In the genomic region with DNA sequence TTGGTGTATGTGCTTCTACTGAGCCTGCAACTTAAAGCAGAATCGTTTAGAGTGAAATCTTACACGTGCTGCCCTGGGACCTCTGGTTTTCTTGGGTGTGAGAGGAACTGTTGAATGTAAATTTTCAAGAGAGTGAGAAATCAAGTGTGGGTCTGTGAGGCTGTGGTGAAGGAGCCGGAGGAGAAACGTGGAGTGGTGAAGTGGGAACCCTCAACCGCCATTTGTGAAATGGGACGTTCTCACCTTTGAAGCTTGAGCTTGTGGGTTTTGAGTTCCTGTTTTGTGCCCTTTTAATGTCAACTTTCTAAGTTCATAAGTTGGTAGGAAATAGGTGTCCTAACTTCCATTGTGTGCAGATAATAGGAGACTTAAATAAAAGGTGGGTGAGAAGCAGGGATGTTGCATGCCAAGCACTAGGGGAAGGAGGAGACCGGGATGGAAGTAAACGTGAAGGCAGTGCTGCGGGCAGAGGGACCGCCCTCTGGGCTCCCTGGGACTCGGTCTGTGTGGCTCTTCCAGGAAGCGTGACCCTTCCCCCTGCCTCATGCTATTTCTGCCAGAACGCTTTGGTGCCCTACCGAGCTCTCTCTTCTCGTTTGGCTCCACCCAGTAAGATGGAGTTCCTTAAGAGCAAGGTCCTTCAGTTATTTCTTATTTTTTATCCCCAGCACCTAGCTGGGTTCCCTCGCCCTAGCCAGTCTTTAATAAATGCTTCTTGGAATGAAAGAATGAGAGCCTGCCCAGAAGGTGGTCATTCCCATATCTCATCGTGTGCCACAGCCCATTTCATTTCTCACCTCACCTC, we compare ENCODE assay signal across 8 cellular contexts. TPM values are rescaled to one million over a fixed set of nuclear protein-coding genes. Genes with fewer than 3 reads are reported as not detected.
A peak's percentile ranks its signal among the peaks of the same experiment; 100 is the strongest.
DNase-seq lines count a peak whose midpoint lies in the region; ATAC-seq, FAIRE-seq and TF ChIP-seq lines count a peak whose summit lies in the region.

No MANE protein-coding gene starts in this region.

- intact Hi-C loops in HepG2 (cut with micrococcal nuclease; ENCODE audit: unreplicated experiment), result no loop called here
- intact Hi-C loops in Right ventricle myocardium superior (cut with DNase I), result no loop called here
- intact Hi-C loops in heart left ventricle (cut with DNase I), result loop anchor here in 1 of 10 donors (5.0 kb wide), 1 partner anchor 35 kb away; no protein-coding TSS in a partner anchor

- H3K27ac ChIP-seq in liver (ENCODE audit: low read depth in 1 of 2, low read length in 2 of 2) (peak overlapping the region; percentile 10 to 20), HepG2 (ENCODE audit: extremely low read length, insufficient read depth, low read length) (no peak overlapping the region), heart left ventricle (peak overlapping the region in 1 of 12 donors; percentile 74)

- H3K4me3 ChIP-seq in liver (ENCODE audit: low read depth in 1 of 3, low read length in 3 of 3) (no peak overlapping the region), HepG2 (replicated peaks in 1 of 3; ENCODE audit: insufficient read depth in 1 of 3, low read depth in 2 of 3, low read length in 3 of 3) (no peak overlapping the region), heart left ventricle (peak overlapping the region in 1 of 12 donors; percentile 9)
- peak overlapping the region; percentile 42 for H3K4me3 ChIP-seq in Jurkat, Clone E6-1 (ENCODE audit: low read length)

- in situ Hi-C loops in HepG2 (cut with HindIII; ENCODE audit: extremely low pct_ligation_motif_present, low pct_unique_long_range_greater_than_20kb), result no loop called here

- no peak overlapping the region for H2AFZ ChIP-seq in HepG2 (ENCODE audit: low read length)

- 82% methylated on average over 17 of the region's 17 CpGs for WGBS in liver
- WGBS in HepG2 (ENCODE audit: low lambda C conversion rate), result 94% methylated on average over 16 of the region's 17 CpGs
- WGBS in heart left ventricle, 4 donors, result 83 to 93% (median 88%) methylated on average over 17 of the region's 17 CpGs

- no peak for FAIRE-seq in HepG2 (lab: Jason Lieb, UNC)

- TF ChIP-seq CTCF in liver (IDR thresholded peaks at IDR 0.05; ENCODE audit: low read depth, low read length, missing input control), result no peak
- TF ChIP-seq CTCF in HepG2 (CRISPR knock-in tag; IDR thresholded peaks at IDR 0.05), result no peak
- no peak for TF ChIP-seq CTCF in heart left ventricle (IDR thresholded peaks at IDR 0.05)

- no peaks in the 10 kb centered on the region for H3K27me3 ChIP-seq in liver (ENCODE audit: control insufficient read depth in 4 of 4, insufficient read depth in 4 of 4, low read length in 3 of 4)
- no peaks in the 10 kb centered on the region for H3K27me3 ChIP-seq in HepG2 (ENCODE audit: control insufficient read depth in 1 of 2, insufficient read depth in 2 of 2, low read length in 2 of 2)
- no peaks in the 10 kb centered on the region for H3K27me3 ChIP-seq in heart left ventricle

- no peaks in the 10 kb centered on the region for H3K79me2 ChIP-seq in HepG2 (ENCODE audit: insufficient read depth, low read length)

- peaks cover 0 to 53% (median 33%) of the 10 kb centered on the region in 4 donors for H3K4me1 ChIP-seq in liver (ENCODE audit: control insufficient read depth in 4 of 4, insufficient read depth in 4 of 4, low read length in 3 of 4)
- H3K4me1 ChIP-seq in HepG2 (ENCODE audit: insufficient read depth, low read length), result peaks cover 30% of the 10 kb centered on the region
- peaks cover 0 to 92% (median 52%) of the 10 kb centered on the region in 12 donors for H3K4me1 ChIP-seq in heart left ventricle

- BruUV-seq in HepG2 (replicated peaks; lab: Mats Ljungman, UMichigan), result no TSS peak

- TF ChIP-seq RAD21 in liver (IDR thresholded peaks at IDR 0.05), result no peak
- no peak for TF ChIP-seq RAD21 in HepG2 (CRISPR knock-in tag; IDR thresholded peaks at IDR 0.05)

- ATAC-seq in HepG2 (no peak), Right ventricle myocardium superior (ENCODE audit: poor library complexity) (no peak), heart left ventricle (no peak)

- no peak for TF ChIP-seq POLR2A in HepG2 (IDR thresholded peaks at IDR 0.05; ENCODE audit: insufficient read depth in 1 of 2, low read depth in 2 of 2, low read length in 2 of 2)
- TF ChIP-seq POLR2A in heart left ventricle (IDR thresholded peaks at IDR 0.05), result no peak

- CTCF ChIA-PET in HepG2 (lab: Yijun Ruan, JAX; ENCODE audit: low intra/inter-chr PET ratio, low total read pairs), result no interaction called here

- no peaks in the 10 kb centered on the region for H3K9me3 ChIP-seq in liver (ENCODE audit: control insufficient read depth in 4 of 4, low read length in 3 of 4)
- H3K9me3 ChIP-seq in HepG2 (ENCODE audit: low read length), result no peaks in the 10 kb centered on the region
- no peaks in the 10 kb centered on the region for H3K9me3 ChIP-seq in heart left ventricle

- no peak for TF ChIP-seq EP300 in HepG2 (IDR thresholded peaks at IDR 0.05; ENCODE audit: low read depth in 2 of 2, low read length in 2 of 2)
- no peak for TF ChIP-seq EP300 in HepG2 (CRISPR knock-in tag; IDR thresholded peaks at IDR 0.05; ENCODE audit: borderline replicate concordance)

- H3K9ac ChIP-seq in liver (ENCODE audit: low read depth in 1 of 2, low read length in 2 of 2) (no peak overlapping the region), HepG2 (ENCODE audit: insufficient read depth, low read depth, low read length) (no peak overlapping the region)

- DNase-seq in HepG2 (ENCODE audit: low spot score) (no peak), NCI-H526 treated with DMSO at 0.1 percent for 48 hours (lab: John Stamatoyannopoulos, UW) (no peak), Right ventricle myocardium superior (no peak), heart left ventricle (no peak)
- peak; percentile 94 for DNase-seq in Jurkat, Clone E6-1 (ENCODE audit: low read depth, low spot score)
- peak; percentile 75 to 79 for DNase-seq in activated T-cell treated with anti-CD3 and anti-CD28 coated beads, Interleukin-2, amount 50 U/mL, for 48 hours
- DNase-seq in stimulated activated CD8-positive, alpha-beta memory T cell treated with anti-CD3 and anti-CD28 coated beads, Interleukin-12 subunit alpha, Interleukin-12 subunit beta, amount 100 ng/mL, for 4 hours (ENCODE audit: low read depth), result peak; percentile 41

- no peaks in the 10 kb centered on the region for H4K20me1 ChIP-seq in HepG2 (ENCODE audit: insufficient read depth, low read length)

- H3K36me3 ChIP-seq in liver (ENCODE audit: control insufficient read depth in 4 of 4, insufficient read depth in 3 of 4, low read depth in 1 of 4, low read length in 3 of 4) (no peaks in the 10 kb centered on the region), HepG2 (replicated peaks in 1 of 2; ENCODE audit: control insufficient read depth in 1 of 2, insufficient read depth in 2 of 2, low read length in 2 of 2) (no peaks in the 10 kb centered on the region; a peak in 1 of 5 replicates), heart left ventricle (no peaks in the 10 kb centered on the region)

- POLR2A ChIA-PET in HepG2 (lab: Yijun Ruan, JAX), result no interaction called here

- no peak overlapping the region for H3K4me2 ChIP-seq in HepG2 (ENCODE audit: low read depth, low read length)

TF ChIP-seq in liver, 16 proteins besides CTCF, POLR2A, EP300 and RAD21 (continues in another document):
- TF ChIP-seq RXRA (IDR thresholded peaks at IDR 0.05) (no peak), HNF4A (conservative IDR thresholded peaks at IDR 0.05) (no peak), YY1 (IDR thresholded peaks at IDR 0.05) (no peak), EGR1 (IDR thresholded peaks at IDR 0.05; ENCODE audit: low read depth in 2 of 2) (no peak), ATF3 (IDR thresholded peaks at IDR 0.05) (no peak), HNF4G (IDR thresholded peaks at IDR 0.05) (no peak)

TF ChIP-seq in HepG2, 621 proteins besides CTCF, POLR2A, EP300 and RAD21 (continues in another document):
- no peak for TF ChIP-seq ATRX (CRISPR knock-in tag; IDR thresholded peaks at IDR 0.05; ENCODE audit: borderline replicate concordance)

RNA-seq across cellular contexts. Expression of gene TMEM131L, which starts 56.0 kb away (rescaled TPM):
- total RNA-seq in liver, result 10 to 100 TPM; 18.7 to 41.3 TPM
- 1 to 10 TPM; 4.9 to 7.2 TPM for polyA plus RNA-seq in liver
- 2.4 and 4.5 TPM in 2 replicates for total RNA-seq in HepG2 (2016; rRNA removed; fragmentation: Illumina TruSeq; extraction: Trizol)
- total RNA-seq in HepG2 (2016; cell fraction: cytosol; rRNA removed; fragmentation: Illumina TruSeq; extraction: Trizol; ENCODE audit: low read depth), result 1.2 and 1.4 TPM in 2 replicates
- total RNA-seq in HepG2 (2016; cell fraction: insoluble cytoplasmic fraction; rRNA removed; fragmentation: Illumina TruSeq; extraction: Trizol), result 2.7 and 4.5 TPM in 2 replicates
- total RNA-seq in HepG2 (2016; cell fraction: membrane; rRNA removed; fragmentation: Illumina TruSeq; extraction: Trizol), result 1.1 and 2.7 TPM in 2 replicates
- total RNA-seq in HepG2 (2016; cell fraction: nucleus; rRNA removed; fragmentation: Illumina TruSeq; extraction: Trizol), result 10.8 and 10.9 TPM in 2 replicates
- 2.2 and 2.8 TPM in 2 replicates for polyA plus RNA-seq in HepG2 (2011; rRNA removed)
- polyA plus RNA-seq in HepG2 (2011; cell fraction: cytosol; rRNA removed), result 1.3 and 2.2 TPM in 2 replicates
- 4.1 and 4.5 TPM in 2 replicates for polyA plus RNA-seq in HepG2 (2011; cell fraction: nucleus; rRNA removed)
- polyA plus RNA-seq in HepG2 (2012), result 2.3 and 5.2 TPM in 2 replicates
- 0.16 and 0.25 TPM in 2 replicates for polyA plus RNA-seq in HepG2 (2016; cell fraction: cytosol; fragmentation: Illumina TruSeq; extraction: Trizol; ENCODE audit: low read depth)
- 1.7 and 2.1 TPM in 2 replicates for polyA plus RNA-seq in HepG2 (2016; cell fraction: insoluble cytoplasmic fraction; fragmentation: Illumina TruSeq; extraction: Trizol; ENCODE audit: low read depth)
- polyA plus RNA-seq in HepG2 (2016; cell fraction: membrane; fragmentation: Illumina TruSeq; extraction: Trizol; ENCODE audit: low read depth), result 0.18 and 0.30 TPM in 2 replicates
- 6.6 and 8.4 TPM in 2 replicates for polyA plus RNA-seq in HepG2 (2016; cell fraction: nucleus; fragmentation: Illumina TruSeq; extraction: Trizol; ENCODE audit: insufficient read depth, low read depth)
- 5.2 and 8.7 TPM in 2 replicates for polyA minus RNA-seq in HepG2 (2011; rRNA and poly(A)+ RNA removed; ENCODE audit: low replicate concordance)
- polyA minus RNA-seq in HepG2 (2011; cell fraction: cytosol; rRNA and poly(A)+ RNA removed), result 3.6 and 7.2 TPM in 2 replicates
- 10.8 and 14.8 TPM in 2 replicates for polyA minus RNA-seq in HepG2 (2011; cell fraction: nucleus; rRNA and poly(A)+ RNA removed)
- polyA plus RNA-seq in Jurkat, Clone E6-1 (2012; ENCODE audit: insufficient read depth, insufficient read length), result 31.0 TPM
- total RNA-seq in Right ventricle myocardium superior, result 13.7 TPM
- 10 to 100 TPM; 10.9 to 22.2 (median 19.9) TPM for total RNA-seq in heart left ventricle
- 1 to 10 TPM; 3.8 TPM for polyA plus RNA-seq in heart left ventricle

Comparison
In these comparisons a context has a peak if more than half of its experiments do, and no peak if none do; other contexts are left out.
1. DNase-seq: peak in Jurkat, Clone E6-1 (single experiment), activated T-cell treated with anti-CD3 and anti-CD28 coated beads, Interleukin-2, amount 50 U/mL, for 48 hours (2 of 2) and stimulated activated CD8-positive, alpha-beta memory T cell treated with anti-CD3 and anti-CD28 coated beads, Interleukin-12 subunit alpha, Interleukin-12 subunit beta, amount 100 ng/mL, for 4 hours (single experiment); none in HepG2 (single experiment), NCI-H526 treated with DMSO at 0.1 percent for 48 hours (single experiment), Right ventricle myocardium superior (single experiment) and heart left ventricle (0 of 5).